In the genomic region with DNA sequence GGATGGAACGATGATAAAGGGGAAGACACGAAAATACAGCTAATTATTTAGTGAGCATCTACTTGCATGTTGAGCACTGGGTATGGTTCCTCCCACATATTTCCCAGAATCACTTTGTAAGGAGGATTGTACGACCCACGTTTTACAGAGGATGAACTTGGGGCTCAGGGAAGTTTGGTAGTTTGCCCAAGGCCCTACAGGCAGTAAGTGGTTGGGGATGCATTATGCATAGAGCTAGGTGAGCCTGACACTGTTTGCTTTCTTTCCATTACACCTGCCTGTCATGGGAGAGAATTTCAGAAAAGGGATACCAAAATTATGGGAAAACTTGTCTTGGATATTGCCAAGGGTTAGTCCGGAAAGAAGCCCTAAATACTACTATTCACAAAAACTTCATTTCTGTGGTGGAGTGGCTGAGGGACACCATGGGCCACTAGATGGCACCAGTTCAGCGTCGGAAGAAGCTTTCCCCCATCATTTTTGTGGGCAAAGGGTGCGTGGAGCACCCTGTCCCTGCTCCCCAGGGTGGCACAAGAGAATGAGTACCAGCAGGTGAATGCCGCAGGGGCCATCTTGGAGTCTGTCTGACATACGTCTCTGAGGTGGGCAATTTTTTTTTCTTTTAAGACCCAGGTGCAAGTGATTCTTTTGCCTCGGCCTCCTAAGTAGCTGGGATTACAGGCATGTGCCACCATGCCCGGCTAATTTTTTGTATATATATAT, we compare ENCODE assay signal across 8 cellular contexts. TPM values are rescaled to one million over a fixed set of nuclear protein-coding genes. Genes with fewer than 3 reads are reported as not detected.
A peak's percentile ranks its signal among the peaks of the same experiment; 100 is the strongest.
DNase-seq lines count a peak whose midpoint lies in the region; ATAC-seq and TF ChIP-seq lines count a peak whose summit lies in the region.

No MANE protein-coding gene starts in this region.

- H3K27ac Mint-ChIP-seq in activated CD4-positive, alpha-beta memory T cell treated with anti-CD3 and anti-CD28 coated beads for 36 hours = no peak overlapping the region
- H3K27ac Mint-ChIP-seq in endodermal cell = no peak overlapping the region
- H3K27ac Mint-ChIP-seq in naive thymus-derived CD4-positive, alpha-beta T cell = no peak overlapping the region

- CTCF ChIA-PET in activated CD4-positive, alpha-beta memory T cell treated with anti-CD3 and anti-CD28 coated beads for 36 hours (lab: Charles Lee) = interaction anchor here (0.7 to 7.4 kb wide), 27 partner anchors 8 to 846 kb away, joined by 3 to 202 read pairs (median 4); a partner anchor contains a TSS
- CTCF ChIA-PET in naive thymus-derived CD4-positive, alpha-beta T cell (lab: Charles Lee) = interaction anchor here (0.6 to 4.0 kb wide), 6 partner anchors 136 to 847 kb away, joined by 3 to 52 read pairs (median 6); no protein-coding TSS in a partner anchor

- H3K36me3 ChIP-seq in endodermal cell (ENCODE audit: control insufficient read depth, insufficient read depth, low read length) (no peaks in the 10 kb centered on the region), thoracic aorta (no peaks in the 10 kb centered on the region)
- no peaks in the 10 kb centered on the region for H3K36me3 ChIP-seq in naive thymus-derived CD4-positive, alpha-beta T cell (ENCODE audit: control insufficient read depth in 2 of 3, insufficient read depth in 3 of 3, low read length in 3 of 3)

- no peaks in the 10 kb centered on the region for H3K36me3 Mint-ChIP-seq in activated CD4-positive, alpha-beta memory T cell treated with anti-CD3 and anti-CD28 coated beads for 36 hours
- H3K36me3 Mint-ChIP-seq in endodermal cell (ENCODE audit: low read depth) = no peaks in the 10 kb centered on the region
- H3K36me3 Mint-ChIP-seq in naive thymus-derived CD4-positive, alpha-beta T cell = no peaks in the 10 kb centered on the region

- no peaks in the 10 kb centered on the region for H3K4me1 ChIP-seq in endodermal cell (ENCODE audit: control insufficient read depth, insufficient read depth, low read length)
- H3K4me1 ChIP-seq in naive thymus-derived CD4-positive, alpha-beta T cell (ENCODE audit: control insufficient read depth in 2 of 2, insufficient read depth in 2 of 2, low read length in 2 of 2) = no peaks in the 10 kb centered on the region
- H3K4me1 ChIP-seq in thoracic aorta (ENCODE audit: control insufficient read depth in 1 of 2, low read depth in 2 of 2) = no peaks in the 10 kb centered on the region

- DNase-seq in Ammon's horn (ENCODE audit: low spot score) (peak; percentile 77), HCEC 1CT (peak; percentile 41), NCI-H526 treated with DMSO at 0.1 percent for 48 hours (lab: John Stamatoyannopoulos, UW) (peak; percentile 43), endodermal cell (peak; percentile 84), thoracic aorta (ENCODE audit: low spot score) (no peak), cerebellar nuclear complex (lab: John Stamatoyannopoulos, UW) (no peak)
- DNase-seq in activated CD4-positive, alpha-beta memory T cell treated with anti-CD3 and anti-CD28 coated beads for 36 hours = peak; percentile 61
- peak in 7 of 9 donors; percentile 31 to 56 (median 46) for DNase-seq in naive thymus-derived CD4-positive, alpha-beta T cell

- H3K27ac ChIP-seq in endodermal cell (ENCODE audit: low read depth, low read length) = no peak overlapping the region
- H3K27ac ChIP-seq in naive thymus-derived CD4-positive, alpha-beta T cell (ENCODE audit: low read depth, low read length) = no peak overlapping the region
- H3K27ac ChIP-seq in thoracic aorta = no peak overlapping the region

- ATAC-seq in naive thymus-derived CD4-positive, alpha-beta T cell = peak; percentile 85
- no peak for ATAC-seq in thoracic aorta (ENCODE audit: insufficient number of reproducible peaks, low FRiP score, low read depth)

- H3K9ac ChIP-seq in endodermal cell (ENCODE audit: extremely low read depth, low read length, poor library complexity, severe bottlenecking) = no peak overlapping the region

- POLR2A ChIA-PET in activated CD4-positive, alpha-beta memory T cell treated with anti-CD3 and anti-CD28 coated beads for 36 hours (lab: Charles Lee) = no interaction called here
- POLR2A ChIA-PET in naive thymus-derived CD4-positive, alpha-beta T cell (lab: Charles Lee) = interaction anchor here (0.6 kb wide), 1 partner anchor 311 kb away, joined by 6 read pairs; no protein-coding TSS in a partner anchor

- no peak overlapping the region for H3K4me3 Mint-ChIP-seq in activated CD4-positive, alpha-beta memory T cell treated with anti-CD3 and anti-CD28 coated beads for 36 hours
- H3K4me3 Mint-ChIP-seq in endodermal cell = no peak overlapping the region
- no peak overlapping the region for H3K4me3 Mint-ChIP-seq in naive thymus-derived CD4-positive, alpha-beta T cell

- no peaks in the 10 kb centered on the region for H3K27me3 ChIP-seq in endodermal cell (ENCODE audit: control insufficient read depth, insufficient read depth, low read length, poor library complexity, severe bottlenecking)
- H3K27me3 ChIP-seq in naive thymus-derived CD4-positive, alpha-beta T cell (ENCODE audit: control insufficient read depth in 2 of 2, insufficient read depth in 2 of 2, low read length in 2 of 2) = no peaks in the 10 kb centered on the region
- no peaks in the 10 kb centered on the region for H3K27me3 ChIP-seq in thoracic aorta (replicated peaks; ENCODE audit: insufficient read depth)

- H3K4me1 Mint-ChIP-seq in activated CD4-positive, alpha-beta memory T cell treated with anti-CD3 and anti-CD28 coated beads for 36 hours (ENCODE audit: low read depth) = no peaks in the 10 kb centered on the region
- H3K4me1 Mint-ChIP-seq in endodermal cell = peaks cover 12% of the 10 kb centered on the region
- no peaks in the 10 kb centered on the region for H3K4me1 Mint-ChIP-seq in naive thymus-derived CD4-positive, alpha-beta T cell

- H3K9me3 ChIP-seq in endodermal cell (ENCODE audit: control insufficient read depth, low read length) (no peaks in the 10 kb centered on the region), thoracic aorta (no peaks in the 10 kb centered on the region)
- no peaks in the 10 kb centered on the region for H3K9me3 ChIP-seq in naive thymus-derived CD4-positive, alpha-beta T cell (ENCODE audit: control insufficient read depth in 2 of 3, low read length in 3 of 3)

- H3K4me3 ChIP-seq in endodermal cell (ENCODE audit: low read length) (no peak overlapping the region), thoracic aorta (no peak overlapping the region)
- no peak overlapping the region for H3K4me3 ChIP-seq in naive thymus-derived CD4-positive, alpha-beta T cell (ENCODE audit: low read length)

- no peaks in the 10 kb centered on the region for H3K9me3 Mint-ChIP-seq in activated CD4-positive, alpha-beta memory T cell treated with anti-CD3 and anti-CD28 coated beads for 36 hours
- H3K9me3 Mint-ChIP-seq in endodermal cell = no peaks in the 10 kb centered on the region
- peaks cover 0 to 1% (median 0%) of the 10 kb centered on the region in 11 donors for H3K9me3 Mint-ChIP-seq in naive thymus-derived CD4-positive, alpha-beta T cell

- intact Hi-C loops in activated CD4-positive, alpha-beta memory T cell treated with anti-CD3 and anti-CD28 coated beads for 36 hours (cut with micrococcal nuclease) = loop anchor here (1.0 kb wide), 1 partner anchor 348 kb away; no protein-coding TSS in a partner anchor
- intact Hi-C loops in naive thymus-derived CD4-positive, alpha-beta T cell (cut with micrococcal nuclease) = loop anchor here (1.0 to 10.0 kb wide), 6 partner anchors 348 to 844 kb away; a partner anchor contains a TSS

- peaks cover 13% of the 10 kb centered on the region for H3K27me3 Mint-ChIP-seq in activated CD4-positive, alpha-beta memory T cell treated with anti-CD3 and anti-CD28 coated beads for 36 hours
- H3K27me3 Mint-ChIP-seq in endodermal cell (ENCODE audit: insufficient read depth) = no peaks in the 10 kb centered on the region
- peaks cover 8 to 22% (median 15%) of the 10 kb centered on the region in 5 donors for H3K27me3 Mint-ChIP-seq in naive thymus-derived CD4-positive, alpha-beta T cell

- 51 to 53% methylated on average over 6 to 11 of the region's 12 CpGs for WGBS in endodermal cell (ENCODE audit: insufficient coverage in 1 of 2, insufficient read length in 1 of 2), 2 experiments

- TF ChIP-seq CTCF in endodermal cell (conservative IDR thresholded peaks at IDR 0.05) (peak; percentile 95), thoracic aorta (IDR thresholded peaks at IDR 0.05) (peak; percentile 68)

RNA-seq across cellular contexts. Expression of a gene that starts 18.3 kb away (rescaled TPM):
- 1,000 to 10,000 TPM; 2,582 TPM for total RNA-seq in activated CD4-positive, alpha-beta memory T cell treated with anti-CD3 and anti-CD28 coated beads for 36 hours
- 1,000 to 10,000 TPM; 1,984 to 2,143 TPM for total RNA-seq in endodermal cell
- polyA plus RNA-seq in endodermal cell (2013, experiment 1 of 2) = 2,711 TPM
- polyA plus RNA-seq in endodermal cell (2013, experiment 2 of 2) = 2,580 TPM
- 1,000 to 10,000 TPM; 1,513 to 2,518 (median 2,392) TPM for total RNA-seq in naive thymus-derived CD4-positive, alpha-beta T cell
- 1,000 to 10,000 TPM; 2,255 to 2,421 TPM for polyA plus RNA-seq in naive thymus-derived CD4-positive, alpha-beta T cell
- 100 to 1,000 TPM; 702 to 858 TPM for total RNA-seq in thoracic aorta

RNA-seq across cellular contexts. Expression of a gene that starts 23.5 kb away (rescaled TPM):
- total RNA-seq in activated CD4-positive, alpha-beta memory T cell treated with anti-CD3 and anti-CD28 coated beads for 36 hours = 10 to 100 TPM; 26.5 to 27.5 TPM
- total RNA-seq in endodermal cell (10 to 100 TPM; 31.4 to 32.9 TPM), thoracic aorta (10 to 100 TPM; 31.5 to 39.4 TPM)
- 54.5 TPM for polyA plus RNA-seq in endodermal cell (2013, experiment 1 of 2)
- 59.0 TPM for polyA plus RNA-seq in endodermal cell (2013, experiment 2 of 2)
- 10 to 100 TPM; 22.5 to 53.6 (median 31.5) TPM for total RNA-seq in naive thymus-derived CD4-positive, alpha-beta T cell
- 10 to 100 TPM; 51.8 to 84.1 TPM for polyA plus RNA-seq in naive thymus-derived CD4-positive, alpha-beta T cell

RNA-seq across cellular contexts. Expression of a gene that starts 50.1 kb away (rescaled TPM):
- 10 to 100 TPM; 55.3 to 55.4 TPM for total RNA-seq in activated CD4-positive, alpha-beta memory T cell treated with anti-CD3 and anti-CD28 coated beads for 36 hours
- 10 to 100 TPM; 62.2 to 77.4 TPM for total RNA-seq in endodermal cell
- polyA plus RNA-seq in endodermal cell (2013, experiment 1 of 2) = 49.4 TPM
- polyA plus RNA-seq in endodermal cell (2013, experiment 2 of 2) = 44.0 TPM
- 10 to 100 TPM; 60.3 to 71.0 (median 64.1) TPM for total RNA-seq in naive thymus-derived CD4-positive, alpha-beta T cell
- 10 to 100 TPM; 29.2 to 41.6 TPM for polyA plus RNA-seq in naive thymus-derived CD4-positive, alpha-beta T cell
- total RNA-seq in thoracic aorta = 10 to 100 TPM; 40.6 to 85.8 TPM

RNA-seq across cellular contexts. Expression of a gene that starts 51.3 kb away (rescaled TPM):
- under 1 TPM; 0.17 to 0.50 TPM for total RNA-seq in activated CD4-positive, alpha-beta memory T cell treated with anti-CD3 and anti-CD28 coated beads for 36 hours
- total RNA-seq in endodermal cell (1 to 10 TPM; 4.0 to 5.0 TPM), thoracic aorta (10 to 100 TPM in 1 of 2 donors, 1 to 10 TPM in 1; 2.8 to 30.5 TPM)
- 62.8 TPM for polyA plus RNA-seq in endodermal cell (2013, experiment 1 of 2)
- polyA plus RNA-seq in endodermal cell (2013, experiment 2 of 2) = 54.8 TPM
- not detected for total RNA-seq in naive thymus-derived CD4-positive, alpha-beta T cell
- polyA plus RNA-seq in naive thymus-derived CD4-positive, alpha-beta T cell = not detected

Comparison
In these comparisons a context has a peak if more than half of its experiments do, and no peak if none do; other contexts are left out.
1. DNase-seq: peak in Ammon's horn (single experiment), HCEC 1CT (single experiment), NCI-H526 treated with DMSO at 0.1 percent for 48 hours (single experiment), activated CD4-positive, alpha-beta memory T cell treated with anti-CD3 and anti-CD28 coated beads for 36 hours (single experiment), endodermal cell (single experiment) and naive thymus-derived CD4-positive, alpha-beta T cell (7 of 9); none in thoracic aorta (single experiment) and cerebellar nuclear complex (0 of 2).